Comparison of ENCODE assay signal across 10 cellular contexts in the genomic region with DNA sequence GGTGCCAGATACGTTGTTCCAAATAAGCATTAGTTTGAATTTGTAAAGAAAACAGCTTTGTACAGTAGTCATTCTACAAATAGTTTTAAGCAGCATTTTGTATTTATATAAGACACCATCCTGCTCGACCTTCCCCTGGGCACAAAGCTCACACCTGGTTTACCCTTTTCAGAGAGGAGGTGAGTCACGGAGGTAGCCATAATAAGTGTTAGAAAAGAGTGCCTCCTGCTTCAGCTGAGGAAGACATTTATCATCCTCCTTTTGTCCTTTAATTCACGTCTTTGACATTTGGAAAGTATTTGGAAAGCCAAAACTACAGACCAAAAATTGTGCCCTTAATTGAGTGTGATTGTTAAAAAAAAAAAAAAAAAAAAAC. TPM values are rescaled to one million over a fixed set of nuclear protein-coding genes. Genes with fewer than 3 reads are reported as not detected.
A peak's percentile ranks its signal among the peaks of the same experiment; 100 is the strongest.
DNase-seq lines count a peak whose midpoint lies in the region; ATAC-seq and TF ChIP-seq lines count a peak whose summit lies in the region.
"Had no signal": no experiment of that assay in that cellular context is flagged by ENCODE, and none has a peak within 500 bp of the region (broad histone marks: within the 10 kb centered on the region; RNA-seq: fewer than 3 reads in every experiment).

No MANE protein-coding gene starts in this region.

- intact Hi-C loops in MCF 10A (cut with micrococcal nuclease) = no loop called here

- H3K4me1 ChIP-seq in muscle layer of duodenum (ENCODE audit: control insufficient read depth in 1 of 2, insufficient read depth in 2 of 2, low read length in 2 of 2) = peaks cover 14 to 56% of the 10 kb centered on the region in 2 donors

- H3K27ac ChIP-seq in AG04450 (ENCODE audit: low read depth, low read length) = peak overlapping the region; percentile 72
- peak overlapping the region; percentile 58 for H3K27ac ChIP-seq in muscle layer of duodenum (ENCODE audit: low read length)

- DNase-seq in AG04450 (ENCODE audit: low read depth, low spot score) (no peak), HPDE6-E6E7 (ENCODE audit: extremely low spot score) (peak; percentile 54), MCF 10A (ENCODE audit: unreplicated experiment) (peak; percentile 55), cerebellar nuclear complex (lab: John Stamatoyannopoulos, UW) (no peak), nucleus accumbens (lab: John Stamatoyannopoulos, UW) (no peak), GM13977 (ENCODE audit: low spot score) (no peak)
- DNase-seq: activated CD4-positive, alpha-beta T cell treated with anti-CD3 and anti-CD28 coated beads, Interleukin-2, amount 50 U/mL, for 1 hour; activated naive CD8-positive, alpha-beta T cell treated with anti-CD3 and anti-CD28 coated beads, Interleukin-2, amount 10 ng/mL, durations not matched to agents 7 days and 5 days had no signal

- CTCF ChIA-PET in AG04450 (lab: Charles Lee) = interaction anchor here (0.7 kb wide), 1 partner anchor 1193 kb away, joined by 5 read pairs; no protein-coding TSS in a partner anchor
- CTCF ChIA-PET in MCF 10A (lab: Yijun Ruan, JAX) = interaction anchor here (0.7 kb wide), 1 partner anchor 288 kb away, joined by 5 read pairs; no protein-coding TSS in a partner anchor

- no TSS peak for BruUV-seq in MCF 10A (replicated peaks; lab: Mats Ljungman, UMichigan)

- peak overlapping the region; percentile 36 for H3K4me3 Mint-ChIP-seq in MCF 10A (ENCODE audit: unreplicated experiment)
- H3K4me3 Mint-ChIP-seq: activated naive CD8-positive, alpha-beta T cell treated with anti-CD3 and anti-CD28 coated beads, Interleukin-2, amount 10 ng/mL, durations not matched to agents 7 days and 5 days had no signal

- TF ChIP-seq CTCF in AG04450 (IDR thresholded peaks at IDR 0.05; ENCODE audit: low read depth, low read length) (no peak), MCF 10A (IDR thresholded peaks at IDR 0.05; ENCODE audit: unreplicated experiment) (no peak), GM13977 (IDR thresholded peaks at IDR 0.05; ENCODE audit: extremely low read depth, insufficient read depth, missing control alignments) (no peak)

- in situ Hi-C loops in GM13977 (cut with MboI; ENCODE audit: low pct_unique_long_range_greater_than_20kb, low sequenced_read_pairs, unreplicated experiment) = no loop called here

- no peaks in the 10 kb centered on the region for H3K36me3 ChIP-seq in muscle layer of duodenum (ENCODE audit: control insufficient read depth in 1 of 2, insufficient read depth in 2 of 2, low read length in 2 of 2)

- no peaks in the 10 kb centered on the region for H3K9me3 Mint-ChIP-seq in MCF 10A (ENCODE audit: unreplicated experiment)
- H3K9me3 Mint-ChIP-seq: activated naive CD8-positive, alpha-beta T cell treated with anti-CD3 and anti-CD28 coated beads, Interleukin-2, amount 10 ng/mL, durations not matched to agents 7 days and 5 days had no signal

- H3K4me3 ChIP-seq in AG04450 (ENCODE audit: low read depth, low read length) (peak overlapping the region; percentile 18), muscle layer of duodenum (ENCODE audit: low read depth in 1 of 2, low read length in 2 of 2) (no peak overlapping the region)

- peaks cover 5% of the 10 kb centered on the region for H3K36me3 Mint-ChIP-seq in MCF 10A (ENCODE audit: insufficient read depth, unreplicated experiment)

- no peaks in the 10 kb centered on the region for H3K27me3 Mint-ChIP-seq in MCF 10A (ENCODE audit: insufficient read depth, unreplicated experiment)
- H3K27me3 Mint-ChIP-seq: activated naive CD8-positive, alpha-beta T cell treated with anti-CD3 and anti-CD28 coated beads, Interleukin-2, amount 10 ng/mL, durations not matched to agents 7 days and 5 days had no signal

- peaks cover 44% of the 10 kb centered on the region for H3K4me1 Mint-ChIP-seq in MCF 10A (ENCODE audit: insufficient read depth, unreplicated experiment)

- peak overlapping the region; percentile 59 for H3K27ac Mint-ChIP-seq in MCF 10A (ENCODE audit: low read depth, unreplicated experiment)

- no peak for ATAC-seq in GM21526 (IDR thresholded peaks at IDR 0.05; ENCODE audit: low FRiP score, unreplicated experiment)

- POLR2A ChIA-PET in AG04450 (lab: Yijun Ruan, JAX) = interaction anchor here (0.7 kb wide), 2 partner anchors 23 to 452 kb away, joined by 4 to 7 read pairs; no protein-coding TSS in a partner anchor
- POLR2A ChIA-PET in MCF 10A (lab: Yijun Ruan, JAX) = interaction anchor here (0.5 to 1.4 kb wide), 7 partner anchors 14 to 1049 kb away, joined by 3 to 4 read pairs (median 3); a partner anchor contains a TSS

- H3K9me3 ChIP-seq in AG04450 (ENCODE audit: control insufficient read depth, insufficient read depth, low read length) (no peaks in the 10 kb centered on the region), muscle layer of duodenum (ENCODE audit: control insufficient read depth in 1 of 2, low read length in 2 of 2) (no peaks in the 10 kb centered on the region)

- H3K27me3 ChIP-seq in AG04450 (ENCODE audit: control insufficient read depth, insufficient read depth, low read length) (no peaks in the 10 kb centered on the region), muscle layer of duodenum (ENCODE audit: low read depth, low read length) (no peaks in the 10 kb centered on the region)

RNA-seq across cellular contexts. Expression of a gene that starts 6.8 kb away (rescaled TPM):
- 29.9 and 35.4 TPM in 2 replicates for polyA plus RNA-seq in AG04450 (2011; rRNA removed)
- 16.7 and 29.1 TPM in 2 replicates for polyA minus RNA-seq in AG04450 (2011; rRNA and poly(A)+ RNA removed)
- 27.8 and 28.4 TPM in 2 replicates for total RNA-seq in MCF 10A (2022)

Comparison
In these comparisons a context has a peak if more than half of its experiments do, and no peak if none do; other contexts are left out.
1. DNase-seq: peak in HPDE6-E6E7 (single experiment) and MCF 10A (single experiment); none in AG04450 (single experiment), cerebellar nuclear complex (0 of 2), nucleus accumbens (0 of 56) and GM13977 (single experiment).